1 cellular context compared by ENCODE assay signal in genomic region chr11:67630230-67630942, GRCh38.
TF ChIP-seq lines count a peak whose summit lies in the region.

No MANE protein-coding gene starts in this region.

TF ChIP-seq in HepG2, 621 proteins besides CTCF, POLR2A, EP300 and RAD21 (continued from another document and continues in another):
- peak; percentile 48 for TF ChIP-seq PAXIP1 (CRISPR knock-in tag; conservative IDR thresholded peaks at IDR 0.05)
- TF ChIP-seq ZSCAN30 (CRISPR knock-in tag; IDR thresholded peaks at IDR 0.05) = no peak
- TF ChIP-seq ZNF710 (CRISPR knock-in tag; IDR thresholded peaks at IDR 0.05; ENCODE audit: borderline replicate concordance) = peak; percentile 73; the same call in 1 of the 2 replicates
- 0 out of 2 replicates have a peak, but pooled peaks have one; percentile 42 for TF ChIP-seq ZNF674 (CRISPR knock-in tag; IDR thresholded peaks at IDR 0.05; ENCODE audit: low read depth)
- peak; percentile 81; the same call in 1 of the 2 replicates for TF ChIP-seq HOXA5 (CRISPR knock-in tag; IDR thresholded peaks at IDR 0.05)
- TF ChIP-seq NFKB2 (CRISPR knock-in tag; IDR thresholded peaks at IDR 0.05; ENCODE audit: borderline replicate concordance) = peak; percentile 82; the same call in 1 of the 2 replicates
- no peak for TF ChIP-seq FOXO4 (CRISPR knock-in tag; conservative IDR thresholded peaks at IDR 0.05)
- TF ChIP-seq GLI4 (CRISPR knock-in tag; IDR thresholded peaks at IDR 0.05; ENCODE audit: borderline replicate concordance) = peak; percentile 79; the same call in 1 of the 2 replicates
- no peak for TF ChIP-seq ZNF383 (CRISPR knock-in tag; IDR thresholded peaks at IDR 0.05; ENCODE audit: borderline replicate concordance)
- TF ChIP-seq KLF15 (CRISPR knock-in tag; IDR thresholded peaks at IDR 0.05; ENCODE audit: borderline replicate concordance) = no peak
- TF ChIP-seq KLF13 (CRISPR knock-in tag; IDR thresholded peaks at IDR 0.05) = no peak
- TF ChIP-seq ZNF160 (CRISPR knock-in tag; IDR thresholded peaks at IDR 0.05) = no peak
- no peak for TF ChIP-seq HES4 (CRISPR knock-in tag; IDR thresholded peaks at IDR 0.05; ENCODE audit: borderline replicate concordance)
- TF ChIP-seq TIGD3 (CRISPR knock-in tag; IDR thresholded peaks at IDR 0.05; ENCODE audit: borderline replicate concordance) = no peak
- TF ChIP-seq ZFP1 (CRISPR knock-in tag; IDR thresholded peaks at IDR 0.05) = no peak
- 0 out of 2 replicates have a peak, but pooled peaks have one; percentile 40 for TF ChIP-seq ZBTB26 (CRISPR knock-in tag; IDR thresholded peaks at IDR 0.05; ENCODE audit: borderline replicate concordance)
- 0 out of 2 replicates have a peak, but pooled peaks have one; percentile 41 for TF ChIP-seq KLF11 (CRISPR knock-in tag; IDR thresholded peaks at IDR 0.05)
- no peak for TF ChIP-seq ZNF329 (CRISPR knock-in tag; IDR thresholded peaks at IDR 0.05; ENCODE audit: low read depth)
- 0 out of 2 replicates have a peak, but pooled peaks have one; percentile 58 for TF ChIP-seq ZNF552 (CRISPR knock-in tag; IDR thresholded peaks at IDR 0.05; ENCODE audit: borderline replicate concordance)
- no peak for TF ChIP-seq ATRX (CRISPR knock-in tag; IDR thresholded peaks at IDR 0.05; ENCODE audit: borderline replicate concordance)
- TF ChIP-seq NONO (IDR thresholded peaks at IDR 0.05) = no peak
- TF ChIP-seq NONO (CRISPR knock-in tag; conservative IDR thresholded peaks at IDR 0.05) = peak; percentile 30; the same call in 1 of the 2 replicates
- no peak for TF ChIP-seq DPF2 (CRISPR knock-in tag; IDR thresholded peaks at IDR 0.05; ENCODE audit: borderline replicate concordance, low read depth)
- TF ChIP-seq MEIS2 (CRISPR knock-in tag; IDR thresholded peaks at IDR 0.05) = peak; percentile 70; the same call in 1 of the 2 replicates
- no peak for TF ChIP-seq CENPT (CRISPR knock-in tag; IDR thresholded peaks at IDR 0.05; ENCODE audit: low read depth)
- TF ChIP-seq NBN (conservative IDR thresholded peaks at IDR 0.05) = no peak
- peak; percentile 73 for TF ChIP-seq MEF2D (CRISPR knock-in tag; IDR thresholded peaks at IDR 0.05)
- TF ChIP-seq ZNF879 (CRISPR knock-in tag; IDR thresholded peaks at IDR 0.05) = no peak
- 0 out of 2 replicates have a peak, but pooled peaks have one; percentile 79 for TF ChIP-seq MAF1 (CRISPR knock-in tag; IDR thresholded peaks at IDR 0.05; ENCODE audit: borderline replicate concordance)
- TF ChIP-seq DNMT3B (CRISPR knock-in tag; conservative IDR thresholded peaks at IDR 0.05) = no peak
- TF ChIP-seq ZNF615 (CRISPR knock-in tag; IDR thresholded peaks at IDR 0.05; ENCODE audit: borderline replicate concordance) = no peak; the same call in 1 of the 2 replicates
- no peak for TF ChIP-seq NFE2L2 (IDR thresholded peaks at IDR 0.05; ENCODE audit: low read length)
- TF ChIP-seq POLR2AphosphoS5 (IDR thresholded peaks at IDR 0.05; ENCODE audit: low read depth, low read length) = peak; percentile 69
- TF ChIP-seq ZNF205 (CRISPR knock-in tag; IDR thresholded peaks at IDR 0.05) = peak; percentile 58; the same call in 1 of the 2 replicates
- 0 out of 2 replicates have a peak, but pooled peaks have one; percentile 43 for TF ChIP-seq CEBPG (CRISPR knock-in tag; IDR thresholded peaks at IDR 0.05)
- peak; percentile 60; the same call in 1 of the 2 replicates for TF ChIP-seq ZNF280D (CRISPR knock-in tag; IDR thresholded peaks at IDR 0.05)
- no peak for TF ChIP-seq SP140L (CRISPR knock-in tag; IDR thresholded peaks at IDR 0.05; ENCODE audit: borderline replicate concordance)
- no peak for TF ChIP-seq HNRNPUL1 (IDR thresholded peaks at IDR 0.05; ENCODE audit: low read depth, low read length)
- peak; percentile 91; the same call in 1 of the 2 replicates for TF ChIP-seq SIN3A (IDR thresholded peaks at IDR 0.05; ENCODE audit: borderline replicate concordance, low read depth, low read length)
- TF ChIP-seq SALL2 (CRISPR knock-in tag; IDR thresholded peaks at IDR 0.05) = 0 out of 2 replicates have a peak, but pooled peaks have one; percentile 27
- peak; percentile 53; the same call in 1 of the 2 replicates for TF ChIP-seq IKZF5 (CRISPR knock-in tag; IDR thresholded peaks at IDR 0.05)
- TF ChIP-seq GTF2F1 (IDR thresholded peaks at IDR 0.05; ENCODE audit: low read length) = no peak
- TF ChIP-seq HBP1 (CRISPR knock-in tag; IDR thresholded peaks at IDR 0.05; ENCODE audit: low read depth) = no peak
- no peak for TF ChIP-seq BATF2 (CRISPR knock-in tag; IDR thresholded peaks at IDR 0.05)
- no peak for TF ChIP-seq ZNF446 (CRISPR knock-in tag; IDR thresholded peaks at IDR 0.05)
- TF ChIP-seq ZKSCAN8 (CRISPR knock-in tag; IDR thresholded peaks at IDR 0.05; ENCODE audit: borderline replicate concordance) = 0 out of 2 replicates have a peak, but pooled peaks have one; percentile 22
- TF ChIP-seq FOXO1 (CRISPR knock-in tag; IDR thresholded peaks at IDR 0.05) = peak; percentile 61; the same call in 1 of the 2 replicates
- TF ChIP-seq ATF7-NPFF (CRISPR knock-in tag; IDR thresholded peaks at IDR 0.05; ENCODE audit: low read depth) = peak; percentile 74; the same call in 1 of the 2 replicates
- TF ChIP-seq SIX4 (CRISPR knock-in tag; IDR thresholded peaks at IDR 0.05) = no peak
- peak; percentile 45 for TF ChIP-seq PHF5A (CRISPR knock-in tag; IDR thresholded peaks at IDR 0.05; ENCODE audit: low read depth, unreplicated experiment)
